Comparison of ENCODE assay signal across 9 cellular contexts in genomic region chr22:32255217-32255616, GRCh38. TPM values are rescaled to one million over a fixed set of nuclear protein-coding genes. Genes with fewer than 3 reads are reported as not detected.
"Had no signal": no experiment of that assay in that cellular context is flagged by ENCODE, and none has a peak within 500 bp of the region (broad histone marks: within the 10 kb centered on the region; RNA-seq: fewer than 3 reads in every experiment).

SLC5A4 (minus strand) TSS chr22:32255347; CDS start chr22:32255329, 18 bp downstream.

- H3K9me3 Mint-ChIP-seq: HFFc6 had no signal

- H3K27ac ChIP-seq: GM23248, HL-60 had no signal

- H3K4me1 Mint-ChIP-seq: IgD-negative memory B cell had no signal

- H3K9ac ChIP-seq: GM23248 had no signal

- H3K4me1 ChIP-seq: HAP-1 had no signal

- H3K4me3 ChIP-seq: GM23248, HAP-1 had no signal

- DNase-seq: GM23248, GOT3, H7, HFFc6 had no signal

- H3K9me3 ChIP-seq: HAP-1 had no signal

- H3K4me3 Mint-ChIP-seq: HFFc6 had no signal

- H3K36me3 ChIP-seq: HAP-1 had no signal

- ATAC-seq: HCT116, HepG2 had no signal

- H3K27ac Mint-ChIP-seq: HFFc6, IgD-negative memory B cell had no signal

- H3K36me3 Mint-ChIP-seq: IgD-negative memory B cell had no signal

RNA-seq across cellular contexts. Expression of gene SLC5A4, which starts in this region (rescaled TPM):
- total RNA-seq: GM23248, H7, HepG2, HFFc6 had no signal
